Comparison of ENCODE assay signal across 13 cellular contexts in genomic region chr3:88141458-88142083, GRCh38. TPM values are rescaled to one million over a fixed set of nuclear protein-coding genes. Genes with fewer than 3 reads are reported as not detected.
DNase-seq lines count a peak whose midpoint lies in the region; ATAC-seq and TF ChIP-seq lines count a peak whose summit lies in the region.
"Had no signal": no experiment of that assay in that cellular context is flagged by ENCODE, and none has a peak within 500 bp of the region (broad histone marks: within the 10 kb centered on the region; RNA-seq: fewer than 3 reads in every experiment).

No MANE protein-coding gene starts in this region.

- POLR2A ChIA-PET in BJ (lab: Charles Lee), result no interaction called here
- POLR2A ChIA-PET in RWPE1 (lab: Yijun Ruan, JAX; ENCODE audit: low non-redundant PET), result no interaction called here

- H3K27me3 ChIP-seq in BJ (ENCODE audit: control insufficient read depth, insufficient read depth, low read length), result no peaks in the 10 kb centered on the region
- H3K27me3 ChIP-seq: cardiac muscle cell, SJSA1 had no signal

- H3K36me3 ChIP-seq in BJ (ENCODE audit: control insufficient read depth, insufficient read depth, low read length), result no peaks in the 10 kb centered on the region; the same call in 1 of the 2 replicates

- DNase-seq in BJ (ENCODE audit: low read depth) (peak; percentile 73), HFF-Myc (ENCODE audit: extremely low read depth, low read depth) (peak; percentile 61), RWPE1 (ENCODE audit: low spot score) (peak; percentile 8), foreskin fibroblast (peak; percentile 56 to 76), D341Med (ENCODE audit: low spot score) (no peak), OCI-M2 (lab: John Stamatoyannopoulos, UW; ENCODE audit: unreplicated experiment) (no peak), NCI-H446 treated with DMSO at 0.1 percent for 48 hours (lab: John Stamatoyannopoulos, UW) (no peak)
- DNase-seq: C1 segment of cervical spinal cord; NCI-H2227 treated with DMSO at 0.1 percent for 48 hours; stimulated activated CD4-positive, alpha-beta T cell treated with anti-CD3 and anti-CD28 coated beads, Interleukin-15, amount 100 ng/mL, for 24 hours had no signal

- no peak overlapping the region for H3K27ac ChIP-seq in RWPE1
- H3K27ac ChIP-seq: cardiac muscle cell, SJSA1 had no signal

- no peak for TF ChIP-seq CTCF in BJ (IDR thresholded peaks at IDR 0.05; ENCODE audit: insufficient read depth, low read depth, low read length)
- TF ChIP-seq CTCF in HFF-Myc (IDR thresholded peaks at IDR 0.05; ENCODE audit: low read depth, low read length, missing control alignments), result no peak
- no peak for TF ChIP-seq CTCF in RWPE1 (conservative IDR thresholded peaks at IDR 0.05; ENCODE audit: low read depth)
- no peak for TF ChIP-seq CTCF in foreskin fibroblast (IDR thresholded peaks at IDR 0.05; ENCODE audit: low read depth, low read length)

- no peak for ATAC-seq in HG03097 (IDR thresholded peaks at IDR 0.05; ENCODE audit: low FRiP score, unreplicated experiment)

- H3K4me3 ChIP-seq in BJ (ENCODE audit: low read depth, low read length) (no peak overlapping the region), HFF-Myc (replicated peaks; ENCODE audit: low read depth, low read length) (no peak overlapping the region), foreskin fibroblast (ENCODE audit: low read depth in 1 of 2, low read length in 2 of 2) (no peak overlapping the region)
- H3K4me3 ChIP-seq: cardiac muscle cell, SJSA1 had no signal

- CTCF ChIA-PET in BJ (lab: Yijun Ruan, JAX), result no interaction called here
- CTCF ChIA-PET in RWPE1 (lab: Yijun Ruan, JAX), result no interaction called here

RNA-seq across cellular contexts. Expression of gene C3orf38, which starts 8.2 kb away (rescaled TPM):
- 8.3 and 17.7 TPM in 2 replicates for polyA plus RNA-seq in BJ (2011; rRNA removed)
- polyA minus RNA-seq in BJ (2011; rRNA and poly(A)+ RNA removed), result 17.1 and 23.4 TPM in 2 replicates

Comparison
In these comparisons a context has a peak if more than half of its experiments do, and no peak if none do; other contexts are left out.
1. DNase-seq: peak in BJ (single experiment), HFF-Myc (single experiment), RWPE1 (single experiment) and foreskin fibroblast (2 of 2); none in D341Med (single experiment), OCI-M2 (single experiment) and NCI-H446 treated with DMSO at 0.1 percent for 48 hours (single experiment).